26 cellular contexts compared by ENCODE assay signal in the genomic region with DNA sequence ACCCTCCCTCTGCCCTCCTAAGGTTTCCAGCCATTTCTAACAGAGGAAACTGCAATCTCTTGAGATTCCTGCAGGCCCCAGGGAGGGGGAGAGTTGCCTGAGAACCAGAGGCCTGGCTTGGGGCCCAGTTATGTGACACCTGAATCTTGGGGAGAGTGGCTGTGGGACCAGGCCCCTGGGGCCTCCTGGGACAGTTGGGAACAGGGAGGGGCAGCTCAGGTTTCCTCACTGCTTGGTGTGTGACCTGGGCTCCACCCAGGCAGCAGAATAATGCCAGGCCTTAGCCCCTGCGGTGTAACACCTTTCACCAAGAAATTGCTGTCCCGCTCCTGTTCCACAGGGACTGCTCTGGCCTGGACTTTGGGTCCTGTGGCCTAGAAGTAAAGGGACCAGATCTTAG. TPM values are rescaled to one million over a fixed set of nuclear protein-coding genes. Genes with fewer than 3 reads are reported as not detected.
DNase-seq lines count a peak whose midpoint lies in the region; ATAC-seq and TF ChIP-seq lines count a peak whose summit lies in the region.
"Had no signal": no experiment of that assay in that cellular context is flagged by ENCODE, and none has a peak within 500 bp of the region (broad histone marks: within the 10 kb centered on the region; RNA-seq: fewer than 3 reads in every experiment).

No MANE protein-coding gene starts in this region.

- H3K27ac Mint-ChIP-seq in endodermal cell: no peak overlapping the region
- H3K27ac Mint-ChIP-seq: activated naive CD8-positive, alpha-beta T cell treated with anti-CD3 and anti-CD28 coated beads for 36 hours; CD4-positive, alpha-beta T cell; T-helper 1 cell treated with Interleukin-12 subunit alpha and Interleukin-12 subunit beta and Interleukin-4 antibody, amounts not matched to agents 30 μg/mL and 1 μg/mL, for 36 hours had no signal

- 97 to 100% methylated on average over 1 to 2 of the region's 2 CpGs for WGBS in endodermal cell (ENCODE audit: insufficient coverage in 1 of 2, insufficient read length in 1 of 2), 2 experiments
- 95% methylated on average over 2 of the region's 2 CpGs for WGBS in esophagus muscularis mucosa

- TF ChIP-seq CTCF in endodermal cell (conservative IDR thresholded peaks at IDR 0.05) (no peak), esophagus muscularis mucosa (IDR thresholded peaks at IDR 0.05) (no peak)

- intact Hi-C loops in posterior vena cava (cut with DNase I) (loop anchor here in 1 of 2 donors (10.0 kb wide), 1 partner anchor 1175 kb away; no protein-coding TSS in a partner anchor), esophagus muscularis mucosa (cut with DNase I) (no loop called here)

- H3K9ac ChIP-seq in endodermal cell (ENCODE audit: extremely low read depth, low read length, poor library complexity, severe bottlenecking): no peak overlapping the region

- H3K36me3 Mint-ChIP-seq in endodermal cell (ENCODE audit: low read depth): no peaks in the 10 kb centered on the region
- H3K36me3 Mint-ChIP-seq: activated naive CD8-positive, alpha-beta T cell treated with anti-CD3 and anti-CD28 coated beads for 36 hours had no signal

- no peaks in the 10 kb centered on the region for H3K4me1 ChIP-seq in endodermal cell (ENCODE audit: control insufficient read depth, insufficient read depth, low read length)
- H3K4me1 ChIP-seq in esophagus muscularis mucosa: no peaks in the 10 kb centered on the region
- H3K4me1 ChIP-seq: A549, ascending aorta, suprapubic skin had no signal

- H3K27me3 ChIP-seq in endodermal cell (ENCODE audit: control insufficient read depth, insufficient read depth, low read length, poor library complexity, severe bottlenecking): peaks cover 78% of the 10 kb centered on the region
- peaks cover 0 to 57% (median 0%) of the 10 kb centered on the region in 4 donors for H3K27me3 ChIP-seq in esophagus muscularis mucosa
- H3K27me3 ChIP-seq: ascending aorta had no signal

- no peak overlapping the region for H3K27ac ChIP-seq in endodermal cell (ENCODE audit: low read depth, low read length)
- H3K27ac ChIP-seq in esophagus muscularis mucosa (replicated peaks in 1 of 4): no peak overlapping the region
- H3K27ac ChIP-seq: A549, ascending aorta, suprapubic skin had no signal

- ATAC-seq in HG02981 (IDR thresholded peaks at IDR 0.05; ENCODE audit: unreplicated experiment): no peak

- H3K4me3 ChIP-seq in endodermal cell (ENCODE audit: low read length) (no peak overlapping the region), esophagus muscularis mucosa (no peak overlapping the region)
- H3K4me3 ChIP-seq: A549, ascending aorta, suprapubic skin had no signal

- peaks cover 62% of the 10 kb centered on the region for H3K27me3 Mint-ChIP-seq in endodermal cell (ENCODE audit: insufficient read depth)

- H3K36me3 ChIP-seq in endodermal cell (ENCODE audit: control insufficient read depth, insufficient read depth, low read length) (no peaks in the 10 kb centered on the region), esophagus muscularis mucosa (no peaks in the 10 kb centered on the region)
- H3K36me3 ChIP-seq: ascending aorta, suprapubic skin had no signal

- no peak for TF ChIP-seq EP300 in esophagus muscularis mucosa (IDR thresholded peaks at IDR 0.05)

- H3K9me3 ChIP-seq in endodermal cell (ENCODE audit: control insufficient read depth, low read length) (no peaks in the 10 kb centered on the region), esophagus muscularis mucosa (no peaks in the 10 kb centered on the region)
- H3K9me3 ChIP-seq: A549, ascending aorta, suprapubic skin had no signal

- peak; percentile 76 for DNase-seq in DMS79 (lab: John Stamatoyannopoulos, UW)
- DNase-seq in NCI-H2107 (lab: John Stamatoyannopoulos, UW): peak; percentile 79
- peak; percentile 55 for DNase-seq in endodermal cell
- peak; percentile 41 for DNase-seq in posterior vena cava (ENCODE audit: low spot score)
- DNase-seq in esophagus muscularis mucosa (ENCODE audit: extremely low spot score): no peak
- no peak for DNase-seq in COLO829 (ENCODE audit: low spot score)
- no peak for DNase-seq in anterior cingulate cortex (lab: John Stamatoyannopoulos, UW)
- DNase-seq: activated CD4-positive, alpha-beta T cell treated with anti-CD3 and anti-CD28 coated beads, Interleukin-2, amount 50 U/mL, for 1 hour; activated CD4-positive, CD25-positive, alpha-beta regulatory T cell; activated effector memory CD4-positive, alpha-beta T cell treated with anti-CD3 and anti-CD28 coated beads, Interleukin-2, amount 50 U/mL, for 16 hours; activated T-cell treated with anti-CD3 and anti-CD28 coated beads, Interleukin-2, amount 50 U/mL, for 1 hour; CD4-positive, alpha-beta T cell; Right ventricle myocardium superior; stimulated activated naive CD4-positive, alpha-beta T cell treated with Interleukin-2 at 50 U/mL for 16 hours had no signal

- no peak for TF ChIP-seq POLR2A in esophagus muscularis mucosa (IDR thresholded peaks at IDR 0.05; ENCODE audit: low read depth)

- no peaks in the 10 kb centered on the region for H3K9me3 Mint-ChIP-seq in endodermal cell
- H3K9me3 Mint-ChIP-seq: activated naive CD8-positive, alpha-beta T cell treated with anti-CD3 and anti-CD28 coated beads for 36 hours; CD4-positive, alpha-beta T cell had no signal

- H3K4me3 Mint-ChIP-seq in endodermal cell: no peak overlapping the region
- H3K4me3 Mint-ChIP-seq: activated naive CD8-positive, alpha-beta T cell treated with anti-CD3 and anti-CD28 coated beads for 36 hours; CD4-positive, alpha-beta T cell; T-helper 1 cell treated with Interleukin-12 subunit alpha and Interleukin-12 subunit beta and Interleukin-4 antibody, amounts not matched to agents 30 μg/mL and 1 μg/mL, for 36 hours had no signal

- no peaks in the 10 kb centered on the region for H3K4me1 Mint-ChIP-seq in endodermal cell
- H3K4me1 Mint-ChIP-seq: activated naive CD8-positive, alpha-beta T cell treated with anti-CD3 and anti-CD28 coated beads for 36 hours had no signal

RNA-seq across cellular contexts. Expression of a gene that starts 44.3 kb away (rescaled TPM):
- total RNA-seq in endodermal cell (1 to 10 TPM in 1 of 2 donors, under 1 TPM in 1; 0.81 to 1.8 TPM), posterior vena cava (not detected), esophagus muscularis mucosa (under 1 TPM in 2 of 4 donors, not detected in 2; 0.50 to 0.52 TPM)
- polyA plus RNA-seq in endodermal cell (2013, experiment 1 of 2): 2.8 TPM
- 0.54 TPM for polyA plus RNA-seq in endodermal cell (2013, experiment 2 of 2)
- total RNA-seq: activated naive CD8-positive, alpha-beta T cell treated with anti-CD3 and anti-CD28 coated beads for 36 hours; ascending aorta; CD4-positive, alpha-beta T cell; glomerular endothelial cell; IMR-90; left lobe of liver; mesenteric fat pad; renal cortical epithelial cell; Right ventricle myocardium superior; ureter had no signal
- polyA plus RNA-seq: IMR-90 had no signal

Comparison
In these comparisons a context has a peak if more than half of its experiments do, and no peak if none do; other contexts are left out.
1. DNase-seq: peak in DMS79 (single experiment), NCI-H2107 (single experiment), endodermal cell (single experiment) and posterior vena cava (single experiment); none in esophagus muscularis mucosa (single experiment), COLO829 (single experiment) and anterior cingulate cortex (0 of 58).